1 cellular context compared by ENCODE assay signal in genomic region chr2:235924675-235925063, GRCh38.
A peak's percentile ranks its signal among the peaks of the same experiment; 100 is the strongest.
TF ChIP-seq lines count a peak whose summit lies in the region.

No MANE protein-coding gene starts in this region.

TF ChIP-seq in HepG2, 621 proteins besides CTCF, POLR2A, EP300 and RAD21 (continued from another document and continues in another):
- no peak for TF ChIP-seq ZBTB46 (CRISPR knock-in tag; IDR thresholded peaks at IDR 0.05; ENCODE audit: borderline replicate concordance)
- no peak for TF ChIP-seq CENPT (CRISPR knock-in tag; IDR thresholded peaks at IDR 0.05; ENCODE audit: low read depth)
- TF ChIP-seq MXD1 (CRISPR knock-in tag; IDR thresholded peaks at IDR 0.05): no peak
- no peak for TF ChIP-seq MTA3 (CRISPR knock-in tag; IDR thresholded peaks at IDR 0.05)
- TF ChIP-seq ETV5 (CRISPR knock-in tag; IDR thresholded peaks at IDR 0.05; ENCODE audit: borderline replicate concordance): peak; percentile 52; the same call in 1 of the 2 replicates
- peak; percentile 92; the same call in 1 of the 2 replicates for TF ChIP-seq ZBTB10 (CRISPR knock-in tag; IDR thresholded peaks at IDR 0.05; ENCODE audit: borderline replicate concordance)
- TF ChIP-seq CENPX (CRISPR knock-in tag; IDR thresholded peaks at IDR 0.05): no peak
- no peak for TF ChIP-seq ZNF792 (CRISPR knock-in tag; IDR thresholded peaks at IDR 0.05)
- no peak for TF ChIP-seq TRIM22 (IDR thresholded peaks at IDR 0.05)
- TF ChIP-seq TFE3 (CRISPR knock-in tag; IDR thresholded peaks at IDR 0.05): no peak; the same call in 1 of the 2 replicates
- TF ChIP-seq ZMYM4 (CRISPR knock-in tag; IDR thresholded peaks at IDR 0.05): no peak
- TF ChIP-seq ISX (CRISPR knock-in tag; conservative IDR thresholded peaks at IDR 0.05): no peak
- no peak for TF ChIP-seq RORA (CRISPR knock-in tag; IDR thresholded peaks at IDR 0.05)
- TF ChIP-seq ZNF256 (CRISPR knock-in tag; conservative IDR thresholded peaks at IDR 0.05): no peak
- 0 out of 2 replicates have a peak, but pooled peaks have one; percentile 51 for TF ChIP-seq HOXA9 (CRISPR knock-in tag; IDR thresholded peaks at IDR 0.05; ENCODE audit: borderline replicate concordance)
- TF ChIP-seq MED1 (CRISPR knock-in tag; IDR thresholded peaks at IDR 0.05): peak; percentile 86
- TF ChIP-seq KDM5A (IDR thresholded peaks at IDR 0.05; ENCODE audit: borderline replicate concordance, low read length): no peak
- peak; percentile 14 for TF ChIP-seq RBM22 (optimal IDR thresholded peaks at IDR 0.05; ENCODE audit: low read length)
- no peak for TF ChIP-seq GPBP1L1 (CRISPR knock-in tag; IDR thresholded peaks at IDR 0.05)
- TF ChIP-seq ATF6 (CRISPR knock-in tag; conservative IDR thresholded peaks at IDR 0.05): no peak
- peak in 1 of 2 experiments; percentile 25; a peak in 1 of 4 replicates for TF ChIP-seq HMGXB4 (CRISPR knock-in tag; IDR thresholded peaks at IDR 0.05; ENCODE audit: borderline replicate concordance in 1 of 2, low read depth in 1 of 2)
- TF ChIP-seq ZBTB1 (CRISPR knock-in tag; IDR thresholded peaks at IDR 0.05; ENCODE audit: borderline replicate concordance): no peak
- no peak for TF ChIP-seq ZFY (CRISPR knock-in tag; IDR thresholded peaks at IDR 0.05)
- TF ChIP-seq IKZF4 (CRISPR knock-in tag; IDR thresholded peaks at IDR 0.05; ENCODE audit: borderline replicate concordance, low read depth, not compliant biosample characterization): no peak
- no peak for TF ChIP-seq PRDM4 (CRISPR knock-in tag; IDR thresholded peaks at IDR 0.05; ENCODE audit: borderline replicate concordance)
- no peak for TF ChIP-seq ZNF337 (CRISPR knock-in tag; IDR thresholded peaks at IDR 0.05; ENCODE audit: borderline replicate concordance, low read depth)
- no peak for TF ChIP-seq PHF20 (CRISPR knock-in tag; IDR thresholded peaks at IDR 0.05)
- TF ChIP-seq XRCC5 (optimal IDR thresholded peaks at IDR 0.05; ENCODE audit: low read length): peak; percentile 58
- no peak for TF ChIP-seq SYNCRIP (IDR thresholded peaks at IDR 0.05; ENCODE audit: insufficient read depth, low read depth, low read length)
- no peak for TF ChIP-seq HBP1 (CRISPR knock-in tag; IDR thresholded peaks at IDR 0.05; ENCODE audit: low read depth)
- no peak for TF ChIP-seq ATF1 (CRISPR knock-in tag; IDR thresholded peaks at IDR 0.05)
- TF ChIP-seq ZHX1 (CRISPR knock-in tag; IDR thresholded peaks at IDR 0.05; ENCODE audit: low read depth): no peak
- no peak for TF ChIP-seq ZNF563 (CRISPR knock-in tag; IDR thresholded peaks at IDR 0.05)
- TF ChIP-seq MBD4 (IDR thresholded peaks at IDR 0.05; ENCODE audit: borderline replicate concordance, low read length): no peak
- no peak for TF ChIP-seq ZNF768 (CRISPR knock-in tag; IDR thresholded peaks at IDR 0.05)
- no peak for TF ChIP-seq JUND (CRISPR knock-in tag; IDR thresholded peaks at IDR 0.05)
- no peak for TF ChIP-seq ZSCAN9 (CRISPR knock-in tag; IDR thresholded peaks at IDR 0.05; ENCODE audit: borderline replicate concordance)
